ENCODE assay signal across 18 cellular contexts in the genomic region with DNA sequence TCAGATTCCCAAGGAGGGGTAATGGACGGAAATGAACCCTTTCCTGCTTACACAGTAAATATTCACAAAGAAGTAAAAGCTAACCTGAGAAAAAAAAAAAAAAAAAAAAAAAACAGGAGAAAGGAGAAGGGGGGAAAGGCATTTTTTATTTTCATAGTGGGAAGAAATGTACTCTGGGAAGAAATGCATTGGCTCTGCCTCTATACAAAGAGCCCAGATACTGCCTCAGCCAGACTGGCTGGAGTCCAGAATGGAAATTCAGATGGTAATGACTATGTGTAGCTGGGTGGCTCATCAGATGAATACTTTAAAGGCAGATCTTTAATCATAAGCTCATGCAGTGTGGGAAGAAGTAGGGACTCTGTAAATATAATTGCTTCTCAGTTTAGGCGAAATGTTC.
A peak's percentile ranks its signal among the peaks of the same experiment; 100 is the strongest.
DNase-seq lines count a peak whose midpoint lies in the region; ATAC-seq and TF ChIP-seq lines count a peak whose summit lies in the region.
"Had no signal": no experiment of that assay in that cellular context is flagged by ENCODE, and none has a peak within 500 bp of the region (broad histone marks: within the 10 kb centered on the region; RNA-seq: fewer than 3 reads in every experiment).

No MANE protein-coding gene starts in this region.

- DNase-seq in MCF 10A (ENCODE audit: unreplicated experiment) (peak; percentile 10), breast epithelium (ENCODE audit: low spot score in 2 of 2) (no peak), NCI-H226 (peak; percentile 64), cerebellum (ENCODE audit: low spot score) (peak; percentile 20), stromal cell of bone marrow (ENCODE audit: low read depth) (peak; percentile 69)
- no peak for DNase-seq in CD8-positive, alpha-beta memory T cell
- no peak for DNase-seq in activated CD8-positive, alpha-beta memory T cell treated with anti-CD3 and anti-CD28 coated beads, Interleukin-2, amount 10 ng/mL, durations not matched to agents 7 days and 5 days
- DNase-seq: DMS153; effector memory CD8-positive, alpha-beta T cell; glutamatergic neuron; H7; NCI-H1436 treated with DMSO at 0.1 percent for 48 hours; ovary; SHP77 treated with DMSO at 0.1 percent for 48 hours; stimulated activated naive CD8-positive, alpha-beta T cell treated with anti-CD3 and anti-CD28 coated beads, Interleukin-15, amount 100 ng/mL, for 72 hours; T-helper 9 cell had no signal

- POLR2A ChIA-PET in MCF 10A (lab: Yijun Ruan, JAX): no interaction called here
- POLR2A ChIA-PET in CD8-positive, alpha-beta memory T cell (lab: Charles Lee): no interaction called here

- ATAC-seq in activated CD8-positive, alpha-beta memory T cell treated with anti-CD3 and anti-CD28 coated beads, Interleukin-2, amount 10 ng/mL, durations not matched to agents 7 days and 5 days: no peak
- ATAC-seq in GM21360 (IDR thresholded peaks at IDR 0.05; ENCODE audit: unreplicated experiment): no peak
- ATAC-seq: effector memory CD8-positive, alpha-beta T cell; K562; stimulated activated naive CD8-positive, alpha-beta T cell treated with anti-CD3 and anti-CD28 coated beads, Interleukin-15, amount 100 ng/mL, for 72 hours had no signal

- no TSS peak for BruUV-seq in MCF 10A (replicated peaks; lab: Mats Ljungman, UMichigan)

- H3K9me3 Mint-ChIP-seq in MCF 10A (ENCODE audit: unreplicated experiment): no peaks in the 10 kb centered on the region
- peaks cover 0 to 16% (median 0%) of the 10 kb centered on the region in 5 donors for H3K9me3 Mint-ChIP-seq in CD8-positive, alpha-beta memory T cell
- peaks cover 5% of the 10 kb centered on the region for H3K9me3 Mint-ChIP-seq in activated CD8-positive, alpha-beta memory T cell treated with anti-CD3 and anti-CD28 coated beads, Interleukin-2, amount 10 ng/mL, durations not matched to agents 7 days and 5 days (ENCODE audit: low read depth)
- H3K9me3 Mint-ChIP-seq: stimulated activated naive CD8-positive, alpha-beta T cell treated with anti-CD3 and anti-CD28 coated beads, Interleukin-15, amount 100 ng/mL, for 72 hours had no signal

- no peaks in the 10 kb centered on the region for H3K27me3 Mint-ChIP-seq in MCF 10A (ENCODE audit: insufficient read depth, unreplicated experiment)
- H3K27me3 Mint-ChIP-seq in CD8-positive, alpha-beta memory T cell: no peaks in the 10 kb centered on the region
- H3K27me3 Mint-ChIP-seq in activated CD8-positive, alpha-beta memory T cell treated with anti-CD3 and anti-CD28 coated beads, Interleukin-2, amount 10 ng/mL, durations not matched to agents 7 days and 5 days: no peaks in the 10 kb centered on the region
- H3K27me3 Mint-ChIP-seq: effector memory CD8-positive, alpha-beta T cell; stimulated activated naive CD8-positive, alpha-beta T cell treated with anti-CD3 and anti-CD28 coated beads, Interleukin-15, amount 100 ng/mL, for 72 hours had no signal

- TF ChIP-seq CTCF in MCF 10A (IDR thresholded peaks at IDR 0.05; ENCODE audit: unreplicated experiment) (no peak), breast epithelium (IDR thresholded peaks at IDR 0.05) (no peak)

- intact Hi-C loops in MCF 10A (cut with micrococcal nuclease): no loop called here
- intact Hi-C loops in breast epithelium (cut with DNase I; ENCODE audit: low total_unique reads): no loop called here

- no peaks in the 10 kb centered on the region for H3K4me1 ChIP-seq in breast epithelium
- no peaks in the 10 kb centered on the region for H3K4me1 ChIP-seq in CD8-positive, alpha-beta memory T cell (ENCODE audit: insufficient read depth, low read length)

- H3K36me3 Mint-ChIP-seq in MCF 10A (ENCODE audit: insufficient read depth, unreplicated experiment): no peaks in the 10 kb centered on the region
- no peaks in the 10 kb centered on the region for H3K36me3 Mint-ChIP-seq in CD8-positive, alpha-beta memory T cell
- H3K36me3 Mint-ChIP-seq in activated CD8-positive, alpha-beta memory T cell treated with anti-CD3 and anti-CD28 coated beads, Interleukin-2, amount 10 ng/mL, durations not matched to agents 7 days and 5 days: no peaks in the 10 kb centered on the region

- no peak for TF ChIP-seq POLR2A in breast epithelium (IDR thresholded peaks at IDR 0.05)

- no peak overlapping the region for H3K4me3 Mint-ChIP-seq in MCF 10A (ENCODE audit: unreplicated experiment)
- H3K4me3 Mint-ChIP-seq in CD8-positive, alpha-beta memory T cell: no peak overlapping the region
- no peak overlapping the region for H3K4me3 Mint-ChIP-seq in activated CD8-positive, alpha-beta memory T cell treated with anti-CD3 and anti-CD28 coated beads, Interleukin-2, amount 10 ng/mL, durations not matched to agents 7 days and 5 days
- H3K4me3 Mint-ChIP-seq: effector memory CD8-positive, alpha-beta T cell; stimulated activated naive CD8-positive, alpha-beta T cell treated with anti-CD3 and anti-CD28 coated beads, Interleukin-15, amount 100 ng/mL, for 72 hours had no signal

- H3K9me3 ChIP-seq in breast epithelium: no peaks in the 10 kb centered on the region
- H3K9me3 ChIP-seq in CD8-positive, alpha-beta memory T cell (ENCODE audit: low read length): no peaks in the 10 kb centered on the region
- H3K9me3 ChIP-seq: ovary had no signal

- CTCF ChIA-PET in MCF 10A (lab: Yijun Ruan, JAX): interaction anchor here (0.7 to 0.9 kb wide), 2 partner anchors 787 to 978 kb away, joined by 4 to 6 read pairs; no protein-coding TSS in a partner anchor
- CTCF ChIA-PET in CD8-positive, alpha-beta memory T cell (lab: Charles Lee): no interaction called here
- CTCF ChIA-PET in activated CD8-positive, alpha-beta memory T cell treated with anti-CD3 and anti-CD28 coated beads, Interleukin-2, amount 10 ng/mL, durations not matched to agents 7 days and 5 days (lab: Charles Lee): no interaction called here

- H3K27ac ChIP-seq in breast epithelium: no peak overlapping the region
- no peak overlapping the region for H3K27ac ChIP-seq in CD8-positive, alpha-beta memory T cell (ENCODE audit: low read depth, low read length)
- H3K27ac ChIP-seq: ovary had no signal

- H3K27ac Mint-ChIP-seq in MCF 10A (ENCODE audit: low read depth, unreplicated experiment): no peak overlapping the region
- H3K27ac Mint-ChIP-seq in CD8-positive, alpha-beta memory T cell: no peak overlapping the region
- no peak overlapping the region for H3K27ac Mint-ChIP-seq in activated CD8-positive, alpha-beta memory T cell treated with anti-CD3 and anti-CD28 coated beads, Interleukin-2, amount 10 ng/mL, durations not matched to agents 7 days and 5 days
- H3K27ac Mint-ChIP-seq: effector memory CD8-positive, alpha-beta T cell; stimulated activated naive CD8-positive, alpha-beta T cell treated with anti-CD3 and anti-CD28 coated beads, Interleukin-15, amount 100 ng/mL, for 72 hours had no signal

- H3K4me1 Mint-ChIP-seq in MCF 10A (ENCODE audit: insufficient read depth, unreplicated experiment): peaks cover 10% of the 10 kb centered on the region
- peaks cover 0 to 9% (median 5%) of the 10 kb centered on the region in 3 donors for H3K4me1 Mint-ChIP-seq in CD8-positive, alpha-beta memory T cell
- H3K4me1 Mint-ChIP-seq in activated CD8-positive, alpha-beta memory T cell treated with anti-CD3 and anti-CD28 coated beads, Interleukin-2, amount 10 ng/mL, durations not matched to agents 7 days and 5 days: peaks cover 2% of the 10 kb centered on the region

- H3K27me3 ChIP-seq in breast epithelium: no peaks in the 10 kb centered on the region
- H3K27me3 ChIP-seq in CD8-positive, alpha-beta memory T cell (ENCODE audit: insufficient read depth, low read length, poor library complexity, severe bottlenecking): no peaks in the 10 kb centered on the region
- H3K27me3 ChIP-seq: ovary had no signal

- no peak overlapping the region for H3K4me3 ChIP-seq in breast epithelium
- no peak overlapping the region for H3K4me3 ChIP-seq in CD8-positive, alpha-beta memory T cell (ENCODE audit: low read length)
- H3K4me3 ChIP-seq: K562, ovary had no signal

- H3K36me3 ChIP-seq in breast epithelium: no peaks in the 10 kb centered on the region
- no peaks in the 10 kb centered on the region for H3K36me3 ChIP-seq in CD8-positive, alpha-beta memory T cell (ENCODE audit: insufficient read depth, low read length)
- H3K36me3 ChIP-seq: ovary had no signal

Comparison
In these comparisons a context has a peak if more than half of its experiments do, and no peak if none do; other contexts are left out.
1. DNase-seq: peak in MCF 10A (single experiment), NCI-H226 (single experiment), cerebellum (single experiment) and stromal cell of bone marrow (single experiment); none in breast epithelium (0 of 2), CD8-positive, alpha-beta memory T cell (0 of 5) and activated CD8-positive, alpha-beta memory T cell treated with anti-CD3 and anti-CD28 coated beads, Interleukin-2, amount 10 ng/mL, durations not matched to agents 7 days and 5 days (single experiment).